35 cellular contexts compared by ENCODE assay signal in genomic region chr3:176842914-176843313, GRCh38.
"Had no signal": no experiment of that assay in that cellular context is flagged by ENCODE, and none has a peak within 500 bp of the region (broad histone marks: within the 10 kb centered on the region; RNA-seq: fewer than 3 reads in every experiment).

No MANE protein-coding gene starts in this region.

- H3K36me3 ChIP-seq: MG63 had no signal

- H3K9me3 ChIP-seq: MG63 had no signal

- H3K27me3 ChIP-seq: MG63 had no signal

- H3K4me3 ChIP-seq: MG63 had no signal

- DNase-seq: Kasumi-1, MG63, MM.1S, MV-4-11, NCI-H1048, NCI-H1092, NCI-H1092 treated with DMSO at 0.1 percent for 48 hours, NCI-H1105, NCI-H1105 treated with DMSO at 0.1 percent for 48 hours, NCI-H1417, NCI-H1417 treated with DMSO at 0.1 percent for 48 hours, NCI-H1436, NCI-H1436 treated with DMSO at 0.1 percent for 48 hours, NCI-H146, NCI-H1694, NCI-H1694 treated with DMSO at 0.1 percent for 48 hours, NCI-H187, NCI-H187 treated with DMSO at 0.1 percent for 48 hours, NCI-H1930, NCI-H2029, NCI-H2029 treated with DMSO at 0.1 percent for 48 hours, NCI-H2081, NCI-H2081 treated with DMSO at 0.1 percent for 48 hours, NCI-H2107, NCI-H2171, NCI-H2171 treated with DMSO at 0.1 percent for 48 hours, NCI-H2227 treated with DMSO at 0.1 percent for 48 hours, NCI-H226, NCI-H345, NCI-H446, NCI-H446 treated with DMSO at 0.1 percent for 48 hours, NCI-H510A, NCI-H510A treated with DMSO at 0.1 percent for 48 hours, NCI-H524, NCI-H524 treated with DMSO at 0.1 percent for 48 hours had no signal
